Comparison of ENCODE assay signal across 8 cellular contexts in genomic region chr2:3959372-3959771, GRCh38.
DNase-seq lines count a peak whose midpoint lies in the region; ATAC-seq and TF ChIP-seq lines count a peak whose summit lies in the region.

No MANE protein-coding gene starts in this region.

- H3K27me3 ChIP-seq in KMS-11 (ENCODE audit: insufficient read depth, low read depth): no peaks in the 10 kb centered on the region

- no peaks in the 10 kb centered on the region for H3K79me2 ChIP-seq in KMS-11 (ENCODE audit: insufficient read depth, low read depth)

- ATAC-seq in HG02759 (IDR thresholded peaks at IDR 0.05; ENCODE audit: unreplicated experiment) (no peak), GM21423 (IDR thresholded peaks at IDR 0.05; ENCODE audit: unreplicated experiment) (no peak)

- H3K9ac ChIP-seq in KMS-11: no peak overlapping the region

- no peaks in the 10 kb centered on the region for H3K36me3 ChIP-seq in KMS-11 (ENCODE audit: insufficient read depth)

- in situ Hi-C loops in G401 (cut with HindIII; ENCODE audit: low sequenced_read_pairs): no loop called here

- H3K4me1 ChIP-seq in KMS-11 (ENCODE audit: low read depth, poor library complexity, severe bottlenecking): no peaks in the 10 kb centered on the region

- TF ChIP-seq CTCF in KMS-11 (conservative IDR thresholded peaks at IDR 0.05; ENCODE audit: low read depth, low read length): peak; percentile 90

- no peaks in the 10 kb centered on the region for H4K20me1 ChIP-seq in KMS-11 (ENCODE audit: insufficient read depth)

- no peak overlapping the region for H3K4me2 ChIP-seq in KMS-11

- no peak overlapping the region for H3K27ac ChIP-seq in KMS-11

- DNase-seq in G401 (ENCODE audit: low spot score) (peak; percentile 9), SHP77 treated with DMSO at 0.1 percent for 48 hours (lab: John Stamatoyannopoulos, UW) (peak; percentile 66), germinal center (ENCODE audit: low spot score) (peak; percentile 28), stromal cell of bone marrow (ENCODE audit: low read depth) (peak; percentile 5), GOT3 (lab: John Stamatoyannopoulos, UW) (no peak)

- no peak overlapping the region for H2AFZ ChIP-seq in KMS-11 (ENCODE audit: low read depth)

- H3K4me3 ChIP-seq in KMS-11 (IDR thresholded peaks at IDR 0.05; ENCODE audit: insufficient read depth, low read depth, low read length): no peak overlapping the region
